ENCODE assay signal across 22 cellular contexts in genomic region chr2:128559533-128560515, GRCh38.
"Had no signal": no experiment of that assay in that cellular context is flagged by ENCODE, and none has a peak within 500 bp of the region (broad histone marks: within the 10 kb centered on the region; RNA-seq: fewer than 3 reads in every experiment).

No MANE protein-coding gene starts in this region.

- H3K27ac ChIP-seq: PC-9, SJCRH30, VCaP had no signal

- H3K27me3 Mint-ChIP-seq: activated CD4-positive, alpha-beta T cell treated with anti-CD3 and anti-CD28 coated beads, Interleukin-2, amount 10 ng/mL, durations not matched to agents 7 days and 5 days; activated T-cell treated with anti-CD3 and anti-CD28 coated beads, Interleukin-2, amount 50 U/mL, for 24 hours; brain had no signal

- DNase-seq: activated CD4-positive, alpha-beta memory T cell treated with anti-CD3 and anti-CD28 coated beads for 36 hours; activated CD4-positive, alpha-beta T cell treated with anti-CD3 and anti-CD28 coated beads, Interleukin-2, amount 10 ng/mL, durations not matched to agents 7 days and 5 days; activated CD4-positive, CD25-positive, alpha-beta regulatory T cell; activated effector memory CD4-positive, alpha-beta T cell treated with Interleukin-2 at 50 U/mL for 16 hours; activated naive CD4-positive, alpha-beta T cell; activated T-cell treated with anti-CD3 and anti-CD28 coated beads, Interleukin-2, amount 50 U/mL, for 24 hours; amygdala; MG63; NCI-H1105; NCI-H1436; NCI-H1694 treated with DMSO at 0.1 percent for 48 hours; NCI-H2029 treated with DMSO at 0.1 percent for 48 hours; NCI-H446; NCI-H524; SJCRH30; SK-N-SH; T-helper 1 cell had no signal

- H3K36me3 ChIP-seq: MG63, SJCRH30 had no signal

- H3K4me2 ChIP-seq: PC-9, SK-N-SH had no signal

- H3K27me3 ChIP-seq: MG63, SJCRH30 had no signal

- H3K27ac Mint-ChIP-seq: activated CD4-positive, alpha-beta memory T cell treated with anti-CD3 and anti-CD28 coated beads for 36 hours; activated CD4-positive, alpha-beta T cell treated with anti-CD3 and anti-CD28 coated beads, Interleukin-2, amount 10 ng/mL, durations not matched to agents 7 days and 5 days; activated naive CD8-positive, alpha-beta T cell; activated T-cell treated with anti-CD3 and anti-CD28 coated beads, Interleukin-2, amount 50 U/mL, for 24 hours; activated T-helper 1 cell treated with anti-CD3 and anti-CD28 coated beads, Interleukin-12 subunit alpha, Interleukin-12 subunit beta, Interleukin-2, Interleukin-4 antibody, amounts not matched to agents 30 ng/mL and 10 ng/mL and 1 ng/mL, durations not matched to agents 14 hours and 24 hours and 36 hours; brain had no signal

- H3K9me3 ChIP-seq: MG63, SJCRH30, SK-N-SH had no signal

- H3K9ac ChIP-seq: SK-N-SH had no signal

- H3K4me1 ChIP-seq: SJCRH30 had no signal

- H3K9me3 Mint-ChIP-seq: activated CD4-positive, alpha-beta memory T cell treated with anti-CD3 and anti-CD28 coated beads for 36 hours; activated CD4-positive, alpha-beta T cell treated with anti-CD3 and anti-CD28 coated beads, Interleukin-2, amount 10 ng/mL, durations not matched to agents 7 days and 5 days; activated T-cell treated with anti-CD3 and anti-CD28 coated beads, Interleukin-2, amount 50 U/mL, for 24 hours; activated T-helper 1 cell treated with anti-CD3 and anti-CD28 coated beads, Interleukin-12 subunit alpha, Interleukin-12 subunit beta, Interleukin-2, Interleukin-4 antibody, amounts not matched to agents 30 ng/mL and 10 ng/mL and 1 ng/mL, durations not matched to agents 14 hours and 24 hours and 36 hours had no signal

- H3K4me3 ChIP-seq: MG63, PC-9, SJCRH30 had no signal

- H3K4me3 Mint-ChIP-seq: activated CD4-positive, alpha-beta memory T cell treated with anti-CD3 and anti-CD28 coated beads for 36 hours; activated CD4-positive, alpha-beta T cell treated with anti-CD3 and anti-CD28 coated beads, Interleukin-2, amount 10 ng/mL, durations not matched to agents 7 days and 5 days; activated naive CD8-positive, alpha-beta T cell; activated T-cell treated with anti-CD3 and anti-CD28 coated beads, Interleukin-2, amount 50 U/mL, for 24 hours; activated T-helper 1 cell treated with anti-CD3 and anti-CD28 coated beads, Interleukin-12 subunit alpha, Interleukin-12 subunit beta, Interleukin-2, Interleukin-4 antibody, amounts not matched to agents 30 ng/mL and 10 ng/mL and 1 ng/mL, durations not matched to agents 14 hours and 24 hours and 36 hours; brain had no signal

- H3K4me1 Mint-ChIP-seq: activated CD4-positive, alpha-beta T cell treated with anti-CD3 and anti-CD28 coated beads, Interleukin-2, amount 10 ng/mL, durations not matched to agents 7 days and 5 days had no signal

- H3K36me3 Mint-ChIP-seq: activated CD4-positive, alpha-beta memory T cell treated with anti-CD3 and anti-CD28 coated beads for 36 hours; activated naive CD8-positive, alpha-beta T cell; brain had no signal
